9 cellular contexts compared by ENCODE assay signal in genomic region chr4:139761461-139761860, GRCh38.
DNase-seq lines count a peak whose midpoint lies in the region; ATAC-seq and TF ChIP-seq lines count a peak whose summit lies in the region.
"Had no signal": no experiment of that assay in that cellular context is flagged by ENCODE, and none has a peak within 500 bp of the region (broad histone marks: within the 10 kb centered on the region; RNA-seq: fewer than 3 reads in every experiment).

No MANE protein-coding gene starts in this region.

- ATAC-seq in GM18502 (IDR thresholded peaks at IDR 0.05; ENCODE audit: poor library complexity, unreplicated experiment) (peak; percentile 80), HG03565 (IDR thresholded peaks at IDR 0.05; ENCODE audit: unreplicated experiment) (peak; percentile 65), HG03095 (IDR thresholded peaks at IDR 0.05; ENCODE audit: unreplicated experiment) (no peak)
- no peak for ATAC-seq in effector memory CD8-positive, alpha-beta T cell (replicated peaks)

- H3K9me3 ChIP-seq in parathyroid adenoma (ENCODE audit: control insufficient read depth, low read length) (no peaks in the 10 kb centered on the region), Peyer's patch (no peaks in the 10 kb centered on the region), ovary (no peaks in the 10 kb centered on the region)
- H3K9me3 ChIP-seq: SJSA1 had no signal

- WGBS in ovary, 3 donors = 53 to 61% (median 59%) methylated on average over 4 of the region's 4 CpGs

- no peaks in the 10 kb centered on the region for H3K4me1 Mint-ChIP-seq in effector memory CD8-positive, alpha-beta T cell (ENCODE audit: low read depth in 2 of 2)

- no peak overlapping the region for H3K27ac Mint-ChIP-seq in effector memory CD8-positive, alpha-beta T cell

- no peak overlapping the region for H3K9ac ChIP-seq in parathyroid adenoma

- H3K4me2 ChIP-seq in parathyroid adenoma (ENCODE audit: low read length) = no peak overlapping the region

- no peak overlapping the region for H3K4me3 Mint-ChIP-seq in effector memory CD8-positive, alpha-beta T cell

- H3K36me3 Mint-ChIP-seq in effector memory CD8-positive, alpha-beta T cell (ENCODE audit: insufficient read depth) = peaks cover 2% of the 10 kb centered on the region

- peaks cover 11 to 40% of the 10 kb centered on the region in 2 donors for H3K27me3 Mint-ChIP-seq in effector memory CD8-positive, alpha-beta T cell

- H3K4me1 ChIP-seq in parathyroid adenoma (peaks cover 4% of the 10 kb centered on the region), Peyer's patch (peaks cover 0 to 20% (median 0%) of the 10 kb centered on the region in 4 donors), ovary (ENCODE audit: insufficient read depth) (peaks cover 8% of the 10 kb centered on the region)
- H3K4me1 ChIP-seq: SJSA1 had no signal

- DNase-seq in amniotic epithelial cell (ENCODE audit: low read depth) (peak; percentile 27), Peyer's patch (no peak), ovary (no peak)
- no peak for DNase-seq in effector memory CD8-positive, alpha-beta T cell

- no peak overlapping the region for H2AFZ ChIP-seq in parathyroid adenoma

- no peaks in the 10 kb centered on the region for H3K36me3 ChIP-seq in parathyroid adenoma (ENCODE audit: control insufficient read depth, insufficient read depth, low read length)
- H3K36me3 ChIP-seq in Peyer's patch = no peaks in the 10 kb centered on the region
- no peaks in the 10 kb centered on the region for H3K36me3 ChIP-seq in ovary
- H3K36me3 ChIP-seq: SJSA1 had no signal

- TF ChIP-seq CTCF in parathyroid adenoma (IDR thresholded peaks at IDR 0.05) (peak; percentile 11), Peyer's patch (IDR thresholded peaks at IDR 0.05) (peak in 1 of 6 experiments; percentile 21), ovary (IDR thresholded peaks at IDR 0.05) (no peak)

- H3K9me3 Mint-ChIP-seq in effector memory CD8-positive, alpha-beta T cell = peaks cover 0 to 6% of the 10 kb centered on the region in 2 donors

- TF ChIP-seq EP300 in ovary (IDR thresholded peaks at IDR 0.05) = no peak

- peaks cover 2% of the 10 kb centered on the region for H3K79me2 ChIP-seq in parathyroid adenoma

- no peak overlapping the region for H3K4me3 ChIP-seq in parathyroid adenoma (ENCODE audit: low read depth, low read length)
- H3K4me3 ChIP-seq in Peyer's patch = no peak overlapping the region
- no peak overlapping the region for H3K4me3 ChIP-seq in ovary
- H3K4me3 ChIP-seq: SJSA1 had no signal

- intact Hi-C loops in ovary (cut with DNase I) = no loop called here

- TF ChIP-seq POLR2A in Peyer's patch (IDR thresholded peaks at IDR 0.05) = no peak
- TF ChIP-seq POLR2A in ovary (IDR thresholded peaks at IDR 0.05) = no peak

- no peak overlapping the region for H3K27ac ChIP-seq in parathyroid adenoma
- H3K27ac ChIP-seq in Peyer's patch = no peak overlapping the region
- H3K27ac ChIP-seq in ovary = no peak overlapping the region
- H3K27ac ChIP-seq: SJSA1 had no signal

- H3K27me3 ChIP-seq in parathyroid adenoma (ENCODE audit: control insufficient read depth, insufficient read depth, low read length) (no peaks in the 10 kb centered on the region), Peyer's patch (no peaks in the 10 kb centered on the region), ovary (no peaks in the 10 kb centered on the region)
- H3K27me3 ChIP-seq: SJSA1 had no signal

Comparison
In these comparisons a context has a peak if more than half of its experiments do, and no peak if none do; other contexts are left out.
1. ATAC-seq: peak in GM18502 (single experiment) and HG03565 (single experiment); none in effector memory CD8-positive, alpha-beta T cell (single experiment) and HG03095 (single experiment).